ENCODE assay signal across 8 cellular contexts in genomic region chr11:28110839-28111235, GRCh38. TPM values are rescaled to one million over a fixed set of nuclear protein-coding genes. Genes with fewer than 3 reads are reported as not detected.
DNase-seq lines count a peak whose midpoint lies in the region; ATAC-seq and TF ChIP-seq lines count a peak whose summit lies in the region.

No MANE protein-coding gene starts in this region.

- ATAC-seq in heart right ventricle, result no peak
- ATAC-seq in left ventricle myocardium superior, result no peak
- ATAC-seq in lower lobe of right lung, result no peak
- ATAC-seq in aorta (ENCODE audit: low FRiP score), result no peak
- no peak for ATAC-seq in GM19452 (IDR thresholded peaks at IDR 0.05; ENCODE audit: unreplicated experiment)
- ATAC-seq in HG02610 (IDR thresholded peaks at IDR 0.05; ENCODE audit: unreplicated experiment), result no peak

- intact Hi-C loops in heart right ventricle (cut with DNase I) (no loop called here), left ventricle myocardium superior (cut with micrococcal nuclease) (no loop called here), lower lobe of right lung (cut with DNase I) (no loop called here), aorta (cut with DNase I) (loop anchor here in 1 of 2 donors (5.0 kb wide), 1 partner anchor 456 kb away; no protein-coding TSS in a partner anchor)

- in situ Hi-C loops in astrocyte of the spinal cord (cut with HindIII; ENCODE audit: low sequenced_read_pairs), result no loop called here

- no peak for TF ChIP-seq CTCF in heart right ventricle (IDR thresholded peaks at IDR 0.05)
- no peak for TF ChIP-seq CTCF in astrocyte of the spinal cord (IDR thresholded peaks at IDR 0.05; ENCODE audit: low read depth, low read length)
- TF ChIP-seq CTCF in lower lobe of right lung (IDR thresholded peaks at IDR 0.05), result no peak
- no peak for TF ChIP-seq CTCF in GM20000 (IDR thresholded peaks at IDR 0.05; ENCODE audit: extremely low read depth, missing control alignments)

- H3K36me3 ChIP-seq in heart right ventricle (peaks cover 0 to 28% (median 0%) of the 10 kb centered on the region in 9 donors), lower lobe of right lung (peaks cover 21% of the 10 kb centered on the region), aorta (ENCODE audit: control insufficient read depth in 1 of 2, insufficient read depth in 2 of 2, low read length in 1 of 2) (no peaks in the 10 kb centered on the region)

- H3K9me3 ChIP-seq in heart right ventricle (no peaks in the 10 kb centered on the region), lower lobe of right lung (no peaks in the 10 kb centered on the region), aorta (ENCODE audit: control insufficient read depth, low read length) (no peaks in the 10 kb centered on the region)

- no peaks in the 10 kb centered on the region for H3K27me3 ChIP-seq in heart right ventricle
- H3K27me3 ChIP-seq in lower lobe of right lung (ENCODE audit: low read depth), result no peaks in the 10 kb centered on the region
- H3K27me3 ChIP-seq in aorta (ENCODE audit: control insufficient read depth in 1 of 2, insufficient read depth in 2 of 2, low read length in 1 of 2), result no peaks in the 10 kb centered on the region

- H3K4me1 ChIP-seq in heart right ventricle (peaks cover 0 to 45% (median 37%) of the 10 kb centered on the region in 9 donors), lower lobe of right lung (peaks cover 38% of the 10 kb centered on the region), aorta (ENCODE audit: control insufficient read depth in 1 of 2, insufficient read depth in 2 of 2, low read length in 2 of 2) (peaks cover 0 to 2% of the 10 kb centered on the region in 2 donors)

- DNase-seq in heart right ventricle (no peak), left ventricle myocardium superior (no peak), astrocyte of the spinal cord (ENCODE audit: low read depth, low spot score) (peak; percentile 47), lower lobe of right lung (no peak), aorta (no peak), GM20000 (ENCODE audit: low spot score) (no peak)

- H3K4me3 ChIP-seq in heart right ventricle, result peak overlapping the region; percentile 56 to 79 (median 72)
- peak overlapping the region; percentile 79 for H3K4me3 ChIP-seq in astrocyte of the spinal cord (ENCODE audit: low read depth, low read length)
- peak overlapping the region; percentile 65 for H3K4me3 ChIP-seq in lower lobe of right lung
- H3K4me3 ChIP-seq in aorta (ENCODE audit: low read length in 2 of 2), result peak overlapping the region; percentile 66 to 98

- H3K27ac ChIP-seq in heart right ventricle, result peak overlapping the region in 9 of 10 donors; percentile 52 to 91 (median 83)
- peak overlapping the region; percentile 89 for H3K27ac ChIP-seq in lower lobe of right lung
- H3K27ac ChIP-seq in aorta (ENCODE audit: low read depth in 1 of 2, low read length in 2 of 2), result peak overlapping the region; percentile 71 to 73

RNA-seq across cellular contexts. Expression of gene METTL15, which starts 2.6 kb away (rescaled TPM):
- total RNA-seq in heart right ventricle, result 10 to 100 TPM in 9 of 10 donors, 1 to 10 TPM in 1; 8.9 to 13.6 (median 11.9) TPM
- polyA plus RNA-seq in heart right ventricle, result 1 to 10 TPM; 4.7 to 6.1 TPM
- total RNA-seq in left ventricle myocardium superior, result 10.5 TPM
- total RNA-seq in lower lobe of right lung, result 15.2 TPM
- total RNA-seq in aorta, result 10 to 100 TPM; 16.3 to 19.2 TPM
- 1 to 10 TPM; 2.4 to 4.6 TPM for polyA plus RNA-seq in aorta

RNA-seq across cellular contexts. Expression of gene KIF18A, which starts 2.9 kb away (rescaled TPM):
- total RNA-seq in heart right ventricle, result 1 to 10 TPM in 1 of 10 donors, under 1 TPM in 8, not detected in 1; 0.06 to 1.3 (median 0.17) TPM
- under 1 TPM in 1 of 2 donors, not detected in 1; 0.16 TPM for polyA plus RNA-seq in heart right ventricle
- total RNA-seq in left ventricle myocardium superior, result 0.37 TPM
- total RNA-seq in lower lobe of right lung, result 2.4 TPM
- 1 to 10 TPM in 1 of 2 donors, under 1 TPM in 1; 0.60 to 1.0 TPM for total RNA-seq in aorta
- under 1 TPM; 0.05 to 0.88 TPM for polyA plus RNA-seq in aorta
